ENCODE assay signal across 2 cellular contexts in the genomic region with DNA sequence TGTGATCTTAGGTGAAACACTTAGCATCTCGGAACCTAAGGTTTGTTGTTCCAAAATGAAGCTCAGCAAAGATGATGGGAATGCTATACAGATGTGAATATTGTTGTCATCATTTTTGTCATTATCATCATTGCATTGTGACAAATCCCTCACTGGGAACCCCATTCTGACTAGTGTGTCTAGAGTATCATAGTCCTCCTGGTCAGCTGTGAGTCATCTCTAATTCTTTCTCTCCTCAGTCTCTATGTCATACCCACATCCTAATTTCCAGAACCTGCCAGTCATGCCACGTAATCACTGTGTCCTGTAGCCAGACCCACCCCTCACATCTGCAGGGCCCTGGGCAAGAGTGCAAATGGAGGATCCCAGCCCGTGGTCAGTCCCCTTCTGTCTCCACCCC.
TF ChIP-seq lines count a peak whose summit lies in the region.

No MANE protein-coding gene starts in this region.

TF ChIP-seq in IMR-90, 13 proteins besides CTCF, POLR2A, EP300 and RAD21:
- TF ChIP-seq NFE2L2 (IDR thresholded peaks at IDR 0.05; ENCODE audit: low read depth, low read length) (peak; percentile 26; the same call in 1 of the 2 replicates), CEBPB (IDR thresholded peaks at IDR 0.05; ENCODE audit: low read depth, low read length) (no peak)
TF ChIP-seq in IMR-90: peak in this region for 1.

TF ChIP-seq in H1, 55 proteins besides CTCF, POLR2A, EP300 and RAD21:
- no peak for TF ChIP-seq CHD2 (IDR thresholded peaks at IDR 0.05; ENCODE audit: low read length)
- no peak for TF ChIP-seq TAF7 (optimal IDR thresholded peaks at IDR 0.05; ENCODE audit: borderline replicate concordance, low read depth, low read length)
- TF ChIP-seq EGR1 (IDR thresholded peaks at IDR 0.05; ENCODE audit: borderline replicate concordance, low read depth, low read length), result no peak
- no peak for TF ChIP-seq NANOG (IDR thresholded peaks at IDR 0.05; ENCODE audit: insufficient read depth, low read depth, low read length, poor library complexity, severe bottlenecking)
- TF ChIP-seq, protein P1, sequence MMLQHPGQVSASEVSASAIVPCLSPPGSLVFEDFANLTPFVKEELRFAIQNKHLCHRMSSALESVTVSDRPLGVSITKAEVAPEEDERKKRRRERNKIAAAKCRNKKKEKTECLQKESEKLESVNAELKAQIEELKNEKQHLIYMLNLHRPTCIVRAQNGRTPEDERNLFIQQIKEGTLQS (IDR thresholded peaks at IDR 0.05; ENCODE audit: insufficient read depth, low read depth, low read length), result no peak
- no peak for TF ChIP-seq ZNF274 (IDR thresholded peaks at IDR 0.05; ENCODE audit: borderline replicate concordance, extremely low read depth, low read length)
- TF ChIP-seq TBP (IDR thresholded peaks at IDR 0.05; ENCODE audit: low read depth, low read length), result no peak
